ENCODE assay signal across 8 cellular contexts in the genomic region with DNA sequence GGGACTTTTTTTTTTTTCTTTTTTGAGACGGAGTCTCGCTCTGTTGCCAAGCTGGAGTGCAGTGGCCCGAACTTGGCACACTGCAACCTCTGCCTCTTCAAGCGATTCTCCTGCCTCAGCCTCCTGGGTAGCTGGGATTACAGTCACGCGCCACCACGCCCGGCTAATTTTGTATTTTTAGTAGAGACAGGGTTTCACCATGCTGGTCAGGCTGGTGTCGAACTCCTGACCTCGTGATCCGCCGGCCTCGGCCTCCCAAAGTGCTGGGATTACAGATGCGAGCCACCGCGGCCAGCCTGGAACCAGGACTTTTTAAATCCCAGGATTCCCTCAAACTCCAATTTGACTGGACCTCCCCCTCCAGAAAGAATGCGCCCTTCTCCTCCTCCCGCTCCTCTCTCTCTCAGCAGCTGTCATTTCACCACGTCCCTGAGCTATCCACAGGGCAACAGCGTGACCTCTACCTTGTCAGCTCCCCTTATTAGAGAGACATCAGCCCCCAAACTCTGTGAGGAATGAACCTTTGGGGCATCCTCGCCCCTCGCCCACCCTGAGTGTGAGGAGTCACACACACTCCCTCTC. TPM values are rescaled to one million over a fixed set of nuclear protein-coding genes. Genes with fewer than 3 reads are reported as not detected.
A peak's percentile ranks its signal among the peaks of the same experiment; 100 is the strongest.
DNase-seq lines count a peak whose midpoint lies in the region; ATAC-seq and TF ChIP-seq lines count a peak whose summit lies in the region.
"Not testable (repeated sequence)": the region's sequence is repeated elsewhere in the genome, so short reads cannot be mapped to it uniquely, and the experiment has no call there.

No MANE protein-coding gene starts in this region.

- peaks cover 29% of the 10 kb centered on the region for H3K4me1 ChIP-seq in Caco-2
- peaks cover 49% of the 10 kb centered on the region for H3K4me1 ChIP-seq in Loucy (ENCODE audit: insufficient read depth, low read length, poor library complexity, severe bottlenecking)
- H3K4me1 ChIP-seq in breast epithelium: peaks cover 3 to 14% of the 10 kb centered on the region in 2 donors
- not testable (repeated sequence) for H3K4me1 ChIP-seq in mesendoderm (ENCODE audit: control insufficient read depth, low read depth, low read length)
- H3K4me1 ChIP-seq in psoas muscle: peaks cover 23% of the 10 kb centered on the region
- H3K4me1 ChIP-seq in upper lobe of left lung: peaks cover 31 to 50% (median 36%) of the 10 kb centered on the region in 4 donors

- no CpG with 5 or more reads among the region's 22 CpGs for WGBS in mesendoderm (ENCODE audit: extremely low coverage, insufficient coverage, low lambda C conversion rate)
- 23 to 35% (median 23%) methylated on average over 22 of the region's 22 CpGs for WGBS in psoas muscle, 3 donors
- whole genome bisulfite sequencing in upper lobe of left lung, 2 donors: 61 to 62% methylated on average over 22 of the region's 22 CpGs

- not testable (repeated sequence) for H3K23ac ChIP-seq in mesendoderm (ENCODE audit: low read length)

- peak overlapping the region; percentile 42 for H3K27ac Mint-ChIP-seq in Caco-2 (ENCODE audit: unreplicated experiment)
- peak overlapping the region; percentile 93 for H3K27ac Mint-ChIP-seq in activated CD4-positive, alpha-beta memory T cell treated with anti-CD3 and anti-CD28 coated beads for 36 hours

- H3F3A ChIP-seq in Loucy (ENCODE audit: low read depth): not testable (repeated sequence)

- H3K4me3 Mint-ChIP-seq in Caco-2 (ENCODE audit: unreplicated experiment): peak overlapping the region; percentile 89
- H3K4me3 Mint-ChIP-seq in activated CD4-positive, alpha-beta memory T cell treated with anti-CD3 and anti-CD28 coated beads for 36 hours: peak overlapping the region; percentile 97

- not testable (repeated sequence) for ATAC-seq in psoas muscle; upper lobe of left lung (ENCODE audit: low FRiP score in 2 of 2)

- POLR2A ChIA-PET in Caco-2 (lab: Charles Lee): interaction anchor here (0.5 to 0.7 kb wide), 2 partner anchors 10 to 59 kb away, joined by 3 read pairs; partner anchors contain the start of gene SMARCC2
- POLR2A ChIA-PET in activated CD4-positive, alpha-beta memory T cell treated with anti-CD3 and anti-CD28 coated beads for 36 hours (lab: Charles Lee): interaction anchor here (0.7 to 2.6 kb wide), 6 partner anchors 12 to 64 kb away, joined by 3 to 17 read pairs (median 3); partner anchors contain the start of genes MYL6, MYL6B and SMARCC2

- not testable (repeated sequence) for TF ChIP-seq POLR2A in breast epithelium (IDR thresholded peaks at IDR 0.05); upper lobe of left lung (IDR thresholded peaks at IDR 0.05)

- intact Hi-C loops in Caco-2 (cut with micrococcal nuclease; ENCODE audit: unreplicated experiment): not testable (repeated sequence)
- intact Hi-C loops in activated CD4-positive, alpha-beta memory T cell treated with anti-CD3 and anti-CD28 coated beads for 36 hours (cut with micrococcal nuclease): loop anchor here (1.0 kb wide), 1 partner anchor 8 kb away; no protein-coding TSS in a partner anchor
- intact Hi-C loops in breast epithelium (cut with DNase I; ENCODE audit: low total_unique reads): loop anchor here (5.0 kb wide), 1 partner anchor 57 kb away; the partner anchor contains the start of gene SMARCC2
- intact Hi-C loops in psoas muscle (cut with DNase I): loop anchor here (5.0 to 10.0 kb wide), 3 partner anchors 127 to 337 kb away; partner anchors contain the start of genes SPRYD4 (in 2 of the 2) and ANKRD52 (in 1 of the 2)

- H3K36me3 Mint-ChIP-seq in Caco-2 (ENCODE audit: insufficient read depth, unreplicated experiment): peaks cover 71% of the 10 kb centered on the region
- H3K36me3 Mint-ChIP-seq in activated CD4-positive, alpha-beta memory T cell treated with anti-CD3 and anti-CD28 coated beads for 36 hours: peaks cover 51% of the 10 kb centered on the region

- peak overlapping the region; percentile 94 for H3K4me2 ChIP-seq in Loucy (ENCODE audit: low read depth, low read length, poor library complexity, severe bottlenecking)
- not testable (repeated sequence) for H3K4me2 ChIP-seq in mesendoderm (ENCODE audit: low read length)

- TF ChIP-seq CTCF in Caco-2 (IDR thresholded peaks at IDR 0.05; ENCODE audit: insufficient read depth in 1 of 2, low read depth in 1 of 2, low read length in 1 of 2, severe bottlenecking in 1 of 2, unreplicated experiment in 1 of 2); Loucy (conservative IDR thresholded peaks at IDR 0.05; ENCODE audit: low read length); breast epithelium (IDR thresholded peaks at IDR 0.05); fibroblast of villous mesenchyme (IDR thresholded peaks at IDR 0.05; ENCODE audit: insufficient read depth, low read depth, low read length); psoas muscle (IDR thresholded peaks at IDR 0.05); upper lobe of left lung (IDR thresholded peaks at IDR 0.05): not testable (repeated sequence)

- H3K56ac ChIP-seq in mesendoderm (ENCODE audit: low read length): peak overlapping the region; percentile 86

- H3K9me2 ChIP-seq in Loucy (replicated peaks; ENCODE audit: low read depth, low read length): not testable (repeated sequence)

- peaks cover 35% of the 10 kb centered on the region for H3K4me1 Mint-ChIP-seq in Caco-2 (ENCODE audit: low read depth, unreplicated experiment)
- peaks cover 63% of the 10 kb centered on the region for H3K4me1 Mint-ChIP-seq in activated CD4-positive, alpha-beta memory T cell treated with anti-CD3 and anti-CD28 coated beads for 36 hours (ENCODE audit: low read depth)

- H3K27ac ChIP-seq in breast epithelium (peak overlapping the region; percentile 92 to 94), psoas muscle (peak overlapping the region; percentile 95), upper lobe of left lung (peak overlapping the region; percentile 84 to 95 (median 90))
- not testable (repeated sequence) for H3K27ac ChIP-seq in mesendoderm (ENCODE audit: low read depth, low read length)

- TF ChIP-seq EP300 in upper lobe of left lung (IDR thresholded peaks at IDR 0.05): not testable (repeated sequence)

- H3K27me3 Mint-ChIP-seq in Caco-2 (ENCODE audit: insufficient read depth, unreplicated experiment); activated CD4-positive, alpha-beta memory T cell treated with anti-CD3 and anti-CD28 coated beads for 36 hours: not testable (repeated sequence)

- H3K36me3 ChIP-seq in Caco-2 (ENCODE audit: control insufficient read depth, insufficient read depth, low read length) (peaks cover 10% of the 10 kb centered on the region), Loucy (ENCODE audit: insufficient read depth, low read length) (peaks cover 33% of the 10 kb centered on the region; the same call in 1 of the 2 replicates), psoas muscle (ENCODE audit: insufficient read depth in 1 of 2, low read depth in 1 of 2) (peaks cover 0 to 47% of the 10 kb centered on the region in 2 donors), upper lobe of left lung (peaks cover 18 to 47% (median 41%) of the 10 kb centered on the region in 4 donors)
- H3K36me3 ChIP-seq in breast epithelium; mesendoderm (ENCODE audit: control insufficient read depth, insufficient read depth, low read length): not testable (repeated sequence)

- CTCF ChIA-PET in Caco-2 (lab: Charles Lee): not testable (repeated sequence)
- CTCF ChIA-PET in activated CD4-positive, alpha-beta memory T cell treated with anti-CD3 and anti-CD28 coated beads for 36 hours (lab: Charles Lee): interaction anchor here (1.0 to 7.8 kb wide), 3 partner anchors 13 to 59 kb away, joined by 3 to 118 read pairs (median 62); partner anchors contain the start of genes MYL6B, RPL41, SMARCC2 and ZC3H10

- H2BK5ac ChIP-seq in mesendoderm (ENCODE audit: low read length): not testable (repeated sequence)

- H2AFZ ChIP-seq in Loucy (ENCODE audit: low read length): peak overlapping the region; percentile 47; the same call in 1 of the 2 replicates

- H3K9me3 Mint-ChIP-seq in Caco-2 (ENCODE audit: unreplicated experiment); activated CD4-positive, alpha-beta memory T cell treated with anti-CD3 and anti-CD28 coated beads for 36 hours: not testable (repeated sequence)

- not testable (repeated sequence) for H3K9me3 ChIP-seq in Caco-2; Loucy (ENCODE audit: insufficient read depth, low read depth, low read length); breast epithelium; psoas muscle; upper lobe of left lung

- H3K4me3 ChIP-seq in Caco-2 (ENCODE audit: low read depth, low read length) (peak overlapping the region; percentile 75), Loucy (ENCODE audit: low read length, poor library complexity, severe bottlenecking) (peak overlapping the region; percentile 87), breast epithelium (peak overlapping the region; percentile 66 to 89 (median 80)), fibroblast of villous mesenchyme (ENCODE audit: low read depth, low read length) (peak overlapping the region; percentile 91), psoas muscle (peak overlapping the region; percentile 86), upper lobe of left lung (peak overlapping the region; percentile 63 to 94 (median 80))
- H3K4me3 ChIP-seq in mesendoderm (ENCODE audit: low read length): not testable (repeated sequence)

- not testable (repeated sequence) for H2AK5ac ChIP-seq in mesendoderm (ENCODE audit: low read length)

- H4K5ac ChIP-seq in mesendoderm (ENCODE audit: low read length): not testable (repeated sequence)

- not testable (repeated sequence) for DNase-seq in Caco-2; activated CD4-positive, alpha-beta memory T cell treated with anti-CD3 and anti-CD28 coated beads for 36 hours; breast epithelium (ENCODE audit: low spot score in 2 of 2); fibroblast of villous mesenchyme (ENCODE audit: low read depth); mesendoderm; upper lobe of left lung
- peak; percentile 28 to 67 for DNase-seq in psoas muscle

- not testable (repeated sequence) for H4K8ac ChIP-seq in mesendoderm (ENCODE audit: low read depth, low read length)

- BruUV-seq in Caco-2 (replicated peaks; lab: Mats Ljungman, UMichigan): not testable (repeated sequence)

- peak overlapping the region; percentile 86 for H3K9ac ChIP-seq in Loucy (ENCODE audit: low read depth, low read length, poor library complexity, severe bottlenecking)
- H3K9ac ChIP-seq in mesendoderm (ENCODE audit: low read length): peak overlapping the region; percentile 72

- H4K20me1 ChIP-seq in Loucy (ENCODE audit: insufficient read depth, low read length, poor library complexity, severe bottlenecking): not testable (repeated sequence)

- not testable (repeated sequence) for H2BK15ac ChIP-seq in mesendoderm (replicated peaks; ENCODE audit: low read depth)

- not testable (repeated sequence) for H2BK120ac ChIP-seq in mesendoderm (ENCODE audit: low read depth, low read length)

- H3K79me1 ChIP-seq in mesendoderm (ENCODE audit: low read length): not testable (repeated sequence)

- not testable (repeated sequence) for H3K18ac ChIP-seq in mesendoderm (ENCODE audit: low read length)

- peaks cover 46% of the 10 kb centered on the region for H3K79me2 ChIP-seq in Loucy (ENCODE audit: insufficient read depth, low read length)
- not testable (repeated sequence) for H3K79me2 ChIP-seq in mesendoderm (ENCODE audit: control insufficient read depth, insufficient read depth, low read length)

- not testable (repeated sequence) for H3K4ac ChIP-seq in mesendoderm (ENCODE audit: low read depth, low read length)

- H3K27me3 ChIP-seq in Caco-2 (replicated peaks; ENCODE audit: control insufficient read depth, insufficient read depth, low read length); Loucy (ENCODE audit: insufficient read depth, low read length, poor library complexity, severe bottlenecking); breast epithelium; mesendoderm (ENCODE audit: insufficient read depth, low read length, poor library complexity); psoas muscle (ENCODE audit: insufficient read depth in 3 of 3, low read length in 2 of 3); upper lobe of left lung: not testable (repeated sequence)

RNA-seq across cellular contexts. Expression of gene ESYT1, which starts 1.9 kb away (rescaled TPM):
- total RNA-seq in Caco-2 (2022) (70.4 and 79.0 TPM in 2 replicates), breast epithelium (100 to 1,000 TPM; 132 to 243 (median 146) TPM), fibroblast of villous mesenchyme (300 and 327 TPM in 2 replicates), psoas muscle (10 to 100 TPM; 36.7 to 57.4 (median 44.4) TPM), upper lobe of left lung (100 to 1,000 TPM in 5 of 6 donors, 10 to 100 TPM in 1; 73.9 to 132 (median 112) TPM)
- 100 to 1,000 TPM; 142 to 146 TPM for total RNA-seq in activated CD4-positive, alpha-beta memory T cell treated with anti-CD3 and anti-CD28 coated beads for 36 hours
- 55.9 TPM for polyA plus RNA-seq in mesendoderm (2013, experiment 1 of 2)
- 55.7 TPM for polyA plus RNA-seq in mesendoderm (2013, experiment 2 of 2)
- 10 to 100 TPM; 20.2 to 40.6 (median 21.0) TPM for polyA plus RNA-seq in psoas muscle

RNA-seq across cellular contexts. Expression of gene ZC3H10, which starts 11.9 kb away (rescaled TPM):
- total RNA-seq in Caco-2 (2022) (3.5 and 4.4 TPM in 2 replicates), breast epithelium (1 to 10 TPM; 3.6 to 4.8 (median 4.7) TPM), fibroblast of villous mesenchyme (3.9 and 4.3 TPM in 2 replicates), psoas muscle (10 to 100 TPM in 1 of 4 donors, 1 to 10 TPM in 3; 5.0 to 10.3 (median 6.6) TPM), upper lobe of left lung (10 to 100 TPM in 2 of 6 donors, 1 to 10 TPM in 4; 2.1 to 22.0 (median 6.4) TPM)
- 1 to 10 TPM; 5.1 to 7.2 TPM for total RNA-seq in activated CD4-positive, alpha-beta memory T cell treated with anti-CD3 and anti-CD28 coated beads for 36 hours
- 2.1 TPM for polyA plus RNA-seq in mesendoderm (2013, experiment 1 of 2)
- 2.1 TPM for polyA plus RNA-seq in mesendoderm (2013, experiment 2 of 2)
- 1 to 10 TPM; 3.5 to 7.8 (median 4.5) TPM for polyA plus RNA-seq in psoas muscle

RNA-seq across cellular contexts. Expression of gene RPL41, which starts 13.6 kb away (rescaled TPM):
- total RNA-seq in Caco-2 (2022) (3,009 and 3,051 TPM in 2 replicates), breast epithelium (1,000 to 10,000 TPM; 3,675 to 5,580 (median 4,429) TPM), fibroblast of villous mesenchyme (1,700 and 3,242 TPM in 2 replicates), psoas muscle (1,000 to 10,000 TPM; 2,052 to 2,475 (median 2,223) TPM), upper lobe of left lung (1,000 to 10,000 TPM; 1,377 to 3,349 (median 3,110) TPM)
- total RNA-seq in activated CD4-positive, alpha-beta memory T cell treated with anti-CD3 and anti-CD28 coated beads for 36 hours: 1,000 to 10,000 TPM; 5,210 to 5,251 TPM
- polyA plus RNA-seq in mesendoderm (2013, experiment 1 of 2): 13,921 TPM
- 13,663 TPM for polyA plus RNA-seq in mesendoderm (2013, experiment 2 of 2)
- polyA plus RNA-seq in psoas muscle: 1,000 to 10,000 TPM; 3,632 to 4,096 (median 3,726) TPM

RNA-seq across cellular contexts. Expression of gene MYL6B, which starts 22.4 kb away (rescaled TPM):
- total RNA-seq in Caco-2 (2022): 40.5 and 44.8 TPM in 2 replicates
- 10 to 100 TPM; 63.8 to 70.8 TPM for total RNA-seq in activated CD4-positive, alpha-beta memory T cell treated with anti-CD3 and anti-CD28 coated beads for 36 hours
- 10 to 100 TPM; 29.6 to 52.8 (median 43.2) TPM for total RNA-seq in breast epithelium
- 68.2 and 70.9 TPM in 2 replicates for total RNA-seq in fibroblast of villous mesenchyme
- polyA plus RNA-seq in mesendoderm (2013, experiment 1 of 2): 121 TPM
- polyA plus RNA-seq in mesendoderm (2013, experiment 2 of 2): 137 TPM
- 1,000 to 10,000 TPM in 1 of 4 donors, 100 to 1,000 TPM in 3; 113 to 2,222 (median 606) TPM for total RNA-seq in psoas muscle
- polyA plus RNA-seq in psoas muscle: 100 to 1,000 TPM; 151 to 786 (median 413) TPM
- 10 to 100 TPM; 10.5 to 38.4 (median 29.1) TPM for total RNA-seq in upper lobe of left lung

RNA-seq across cellular contexts. Expression of gene PA2G4, which starts 25.6 kb away (rescaled TPM):
- total RNA-seq in Caco-2 (2022) (178 and 190 TPM in 2 replicates), breast epithelium (100 to 1,000 TPM in 2 of 3 donors, 10 to 100 TPM in 1; 94.4 to 134 (median 116) TPM), fibroblast of villous mesenchyme (119 and 158 TPM in 2 replicates), psoas muscle (100 to 1,000 TPM in 3 of 4 donors, 10 to 100 TPM in 1; 75.3 to 138 (median 112) TPM), upper lobe of left lung (100 to 1,000 TPM in 1 of 6 donors, 10 to 100 TPM in 5; 36.7 to 103 (median 70.7) TPM)
- total RNA-seq in activated CD4-positive, alpha-beta memory T cell treated with anti-CD3 and anti-CD28 coated beads for 36 hours: 100 to 1,000 TPM; 399 to 410 TPM
- 327 TPM for polyA plus RNA-seq in mesendoderm (2013, experiment 1 of 2)
- polyA plus RNA-seq in mesendoderm (2013, experiment 2 of 2): 330 TPM
- polyA plus RNA-seq in psoas muscle: 100 to 1,000 TPM; 115 to 258 (median 157) TPM
